Comparison of ENCODE assay signal across 8 cellular contexts in the genomic region with DNA sequence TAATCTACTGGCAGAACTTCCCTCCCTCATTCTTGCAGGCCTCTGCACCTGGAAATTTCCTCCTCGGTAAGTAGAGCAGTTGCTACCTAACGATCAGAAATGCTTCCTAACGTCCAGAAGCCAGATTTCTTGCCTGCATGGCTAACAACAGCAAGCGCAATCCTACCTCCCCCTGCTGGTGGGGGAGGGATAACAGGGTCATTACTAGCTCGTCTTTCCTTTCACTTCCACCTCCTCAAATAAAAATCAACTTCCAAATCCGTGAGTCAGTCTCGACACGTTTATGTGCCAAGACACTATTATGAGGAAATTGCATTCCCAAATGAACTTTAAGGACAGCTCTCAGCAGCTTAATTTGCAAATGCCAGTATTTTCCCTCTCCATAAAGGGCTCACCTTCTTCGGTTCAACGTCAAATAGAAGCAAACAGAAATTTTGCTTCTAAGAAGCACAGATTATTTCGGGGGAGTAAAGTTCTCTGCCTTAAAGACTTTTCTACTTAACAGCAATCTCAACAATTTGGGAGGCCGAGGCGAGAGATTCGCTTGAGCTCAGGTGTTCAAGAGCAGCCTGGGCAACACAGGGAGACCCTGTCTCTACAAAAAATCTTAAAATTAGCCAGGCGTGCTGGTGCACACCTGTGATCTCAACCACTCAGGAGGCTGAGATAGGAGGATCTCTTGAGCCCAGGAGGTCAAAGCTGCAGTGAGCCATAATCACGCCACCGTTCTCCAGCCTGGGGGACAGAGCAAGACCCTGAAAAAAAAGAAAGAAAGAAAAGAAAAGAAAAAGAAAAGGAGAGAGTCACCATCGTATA.
DNase-seq lines count a peak whose midpoint lies in the region; ATAC-seq and TF ChIP-seq lines count a peak whose summit lies in the region.

No MANE protein-coding gene starts in this region.

- H3K9me3 Mint-ChIP-seq in Calu3 (ENCODE audit: low read depth, unreplicated experiment): no peaks in the 10 kb centered on the region
- peaks cover 2% of the 10 kb centered on the region for H3K9me3 Mint-ChIP-seq in dendritic cell treated with granulocyte-macrophage colony-stimulating factor and Interleukin-4, amounts not matched to agents 40 ng/mL and 50 ng/mL, for 4 days
- no peaks in the 10 kb centered on the region for H3K9me3 Mint-ChIP-seq in naive thymus-derived CD8-positive, alpha-beta T cell

- no peaks in the 10 kb centered on the region for H3K36me3 Mint-ChIP-seq in Calu3 (ENCODE audit: insufficient read depth, unreplicated experiment)
- no peaks in the 10 kb centered on the region for H3K36me3 Mint-ChIP-seq in dendritic cell treated with granulocyte-macrophage colony-stimulating factor and Interleukin-4, amounts not matched to agents 40 ng/mL and 50 ng/mL, for 4 days (ENCODE audit: low read depth)
- no peaks in the 10 kb centered on the region for H3K36me3 Mint-ChIP-seq in naive thymus-derived CD8-positive, alpha-beta T cell

- H3K27ac ChIP-seq in SJCRH30: no peak overlapping the region
- H3K27ac ChIP-seq in tibial artery: no peak overlapping the region

- H3K27me3 Mint-ChIP-seq in Calu3 (ENCODE audit: unreplicated experiment): peaks cover 11% of the 10 kb centered on the region
- peaks cover 2% of the 10 kb centered on the region for H3K27me3 Mint-ChIP-seq in dendritic cell treated with granulocyte-macrophage colony-stimulating factor and Interleukin-4, amounts not matched to agents 40 ng/mL and 50 ng/mL, for 4 days
- H3K27me3 Mint-ChIP-seq in naive thymus-derived CD8-positive, alpha-beta T cell: peaks cover 0 to 10% (median 0%) of the 10 kb centered on the region in 5 donors

- intact Hi-C loops in Calu3 (cut with micrococcal nuclease; ENCODE audit: unreplicated experiment) (no loop called here), tibial artery (cut with DNase I; ENCODE audit: low total_unique reads) (no loop called here)
- intact Hi-C loops in dendritic cell treated with granulocyte-macrophage colony-stimulating factor and Interleukin-4, amounts not matched to agents 40 ng/mL and 50 ng/mL, for 4 days (cut with micrococcal nuclease): loop anchor here (1.0 to 10.0 kb wide), 2 partner anchors 44 to 73 kb away; no protein-coding TSS in a partner anchor

- no TSS peak for BruUV-seq in Calu3 (replicated peaks; lab: Mats Ljungman, UMichigan)

- H3K36me3 ChIP-seq in SJCRH30 (no peaks in the 10 kb centered on the region), tibial artery (no peaks in the 10 kb centered on the region)

- DNase-seq in Calu3 (peak; percentile 86), SJCRH30 (peak; percentile 6 to 40), tibial artery (no peak)
- peak in 3 of 10 donors; percentile 1 to 13 (median 6) for DNase-seq in naive thymus-derived CD8-positive, alpha-beta T cell

- peaks cover 13% of the 10 kb centered on the region for H3K4me1 Mint-ChIP-seq in Calu3 (ENCODE audit: low read depth, unreplicated experiment)
- H3K4me1 Mint-ChIP-seq in dendritic cell treated with granulocyte-macrophage colony-stimulating factor and Interleukin-4, amounts not matched to agents 40 ng/mL and 50 ng/mL, for 4 days (ENCODE audit: low read depth): peaks cover 13% of the 10 kb centered on the region
- H3K4me1 Mint-ChIP-seq in naive thymus-derived CD8-positive, alpha-beta T cell: peaks cover 2 to 9% (median 7%) of the 10 kb centered on the region in 4 donors

- ATAC-seq in GM18907 (IDR thresholded peaks at IDR 0.05; ENCODE audit: unreplicated experiment) (peak; percentile 80), HG03460 (IDR thresholded peaks at IDR 0.05; ENCODE audit: unreplicated experiment) (peak; percentile 83), GM18861 (IDR thresholded peaks at IDR 0.05; ENCODE audit: unreplicated experiment) (no peak)
- ATAC-seq in naive thymus-derived CD8-positive, alpha-beta T cell: no peak

- H3K9me3 ChIP-seq in SJCRH30 (replicated peaks) (no peaks in the 10 kb centered on the region), tibial artery (no peaks in the 10 kb centered on the region)

- POLR2A ChIA-PET in naive thymus-derived CD8-positive, alpha-beta T cell (lab: Charles Lee): no interaction called here

- CTCF ChIA-PET in Calu3 (lab: Charles Lee): interaction anchor here (0.6 to 1.6 kb wide), 6 partner anchors 10 to 1823 kb away, joined by 3 to 9 read pairs (median 5); no protein-coding TSS in a partner anchor

- peak overlapping the region; percentile 50 for H3K4me3 Mint-ChIP-seq in Calu3 (ENCODE audit: low read depth, unreplicated experiment)
- peak overlapping the region; percentile 24 for H3K4me3 Mint-ChIP-seq in dendritic cell treated with granulocyte-macrophage colony-stimulating factor and Interleukin-4, amounts not matched to agents 40 ng/mL and 50 ng/mL, for 4 days
- peak overlapping the region; percentile 33 to 73 (median 60) for H3K4me3 Mint-ChIP-seq in naive thymus-derived CD8-positive, alpha-beta T cell

- no peak overlapping the region for H3K27ac Mint-ChIP-seq in Calu3 (ENCODE audit: unreplicated experiment)
- no peak overlapping the region for H3K27ac Mint-ChIP-seq in dendritic cell treated with granulocyte-macrophage colony-stimulating factor and Interleukin-4, amounts not matched to agents 40 ng/mL and 50 ng/mL, for 4 days
- H3K27ac Mint-ChIP-seq in naive thymus-derived CD8-positive, alpha-beta T cell: no peak overlapping the region

- H3K4me3 ChIP-seq in SJCRH30 (no peak overlapping the region), tibial artery (no peak overlapping the region)

- H3K4me1 ChIP-seq in SJCRH30: no peaks in the 10 kb centered on the region
- no peaks in the 10 kb centered on the region for H3K4me1 ChIP-seq in tibial artery

- H3K27me3 ChIP-seq in SJCRH30 (no peaks in the 10 kb centered on the region), tibial artery (no peaks in the 10 kb centered on the region)

- TF ChIP-seq CTCF in Calu3 (IDR thresholded peaks at IDR 0.05; ENCODE audit: unreplicated experiment): peak; percentile 84
- TF ChIP-seq CTCF in tibial artery (IDR thresholded peaks at IDR 0.05): peak in 1 of 2 experiments; percentile 11

Comparison
In these comparisons a context has a peak if more than half of its experiments do, and no peak if none do; other contexts are left out.
1. DNase-seq: peak in Calu3 (single experiment) and SJCRH30 (2 of 2); none in tibial artery (0 of 2).
2. ATAC-seq: peak in GM18907 (single experiment) and HG03460 (single experiment); none in naive thymus-derived CD8-positive, alpha-beta T cell (0 of 2) and GM18861 (single experiment).
3. Peak in every context shown above with its lines, with median percentiles within 50 percentile points of each other: H3K4me3 Mint-ChIP-seq.